In genomic region chr1:88683848-88684481, GRCh38 we compare ENCODE assay signal across 8 cellular contexts. TPM values are rescaled to one million over a fixed set of nuclear protein-coding genes. Genes with fewer than 3 reads are reported as not detected.
DNase-seq lines count a peak whose midpoint lies in the region; ATAC-seq and TF ChIP-seq lines count a peak whose summit lies in the region.

PKN2 (plus strand) TSS chr1:88684273; CDS start chr1:88684581, 308 bp downstream.

- peaks cover 2% of the 10 kb centered on the region for H3K27me3 Mint-ChIP-seq in activated CD4-positive, alpha-beta T cell treated with anti-CD3 and anti-CD28 coated beads, Interleukin-2, amount 10 ng/mL, durations not matched to agents 24 days and 14 days

- peak within 1 kb of the TSS; percentile 89 to 92 for H3K9ac ChIP-seq in colonic mucosa (ENCODE audit: low read depth in 2 of 2, low read length in 2 of 2)

- no peaks in the 10 kb centered on the region for H3K9me3 Mint-ChIP-seq in activated CD4-positive, alpha-beta T cell treated with anti-CD3 and anti-CD28 coated beads, Interleukin-2, amount 10 ng/mL, durations not matched to agents 24 days and 14 days

- peaks cover 3% of the 10 kb centered on the region for H3K36me3 Mint-ChIP-seq in activated CD4-positive, alpha-beta T cell treated with anti-CD3 and anti-CD28 coated beads, Interleukin-2, amount 10 ng/mL, durations not matched to agents 24 days and 14 days (ENCODE audit: low read depth)

- peak within 1 kb of the TSS; percentile 95 for H3K27ac Mint-ChIP-seq in activated CD4-positive, alpha-beta T cell treated with anti-CD3 and anti-CD28 coated beads, Interleukin-2, amount 10 ng/mL, durations not matched to agents 24 days and 14 days

- H3K27ac ChIP-seq in colonic mucosa (peak within 1 kb of the TSS; percentile 96), layer of hippocampus (ENCODE audit: low read depth, low read length) (peak within 1 kb of the TSS; percentile 82)

- H3K27me3 ChIP-seq in colonic mucosa (no peaks in the 10 kb centered on the region), layer of hippocampus (ENCODE audit: control insufficient read depth, insufficient read depth, low read length) (no peaks in the 10 kb centered on the region)

- peaks cover 23% of the 10 kb centered on the region for H3K4me1 Mint-ChIP-seq in activated CD4-positive, alpha-beta T cell treated with anti-CD3 and anti-CD28 coated beads, Interleukin-2, amount 10 ng/mL, durations not matched to agents 24 days and 14 days

- no peak for TF ChIP-seq CTCF in colonic mucosa (IDR thresholded peaks at IDR 0.05)

- H3K9me3 ChIP-seq in colonic mucosa: no peaks in the 10 kb centered on the region

- peak within 1 kb of the TSS; percentile 91 for H3K4me3 ChIP-seq in colonic mucosa

- DNase-seq in C1 segment of cervical spinal cord (lab: John Stamatoyannopoulos, UW): peak; percentile 74 to 97 (median 94)
- peak; percentile 96 for DNase-seq in NCI-H526 treated with DMSO at 0.1 percent for 48 hours (lab: John Stamatoyannopoulos, UW)
- DNase-seq in activated CD4-positive, alpha-beta T cell treated with anti-CD3 and anti-CD28 coated beads, Interleukin-2, amount 10 ng/mL, durations not matched to agents 24 days and 14 days: peak; percentile 99
- peak; percentile 98 for DNase-seq in colonic mucosa
- DNase-seq in stimulated activated CD4-positive, alpha-beta T cell treated with anti-CD3 and anti-CD28 coated beads, Interleukin-1b, Interleukin-23, amount 100 ng/mL, for 4 hours (ENCODE audit: low read depth in 2 of 2): peak; percentile 94 to 96

- peaks cover 7% of the 10 kb centered on the region for H3K4me1 ChIP-seq in colonic mucosa

- H3K4me3 Mint-ChIP-seq in activated CD4-positive, alpha-beta T cell treated with anti-CD3 and anti-CD28 coated beads, Interleukin-2, amount 10 ng/mL, durations not matched to agents 24 days and 14 days: peak within 1 kb of the TSS; percentile 86

- intact Hi-C loops in activated CD4-positive, alpha-beta T cell treated with anti-CD3 and anti-CD28 coated beads, Interleukin-2, amount 10 ng/mL, durations not matched to agents 24 days and 14 days (cut with micrococcal nuclease): loop anchor here (1.0 to 10.0 kb wide), 7 partner anchors 14 to 1357 kb away; partner anchors contain the start of genes GTF2B and LMO4
- intact Hi-C loops in colonic mucosa (cut with DNase I): no loop called here

- ATAC-seq in GM19328 (IDR thresholded peaks at IDR 0.05; ENCODE audit: unreplicated experiment) (peak; percentile 87), HG03520 (IDR thresholded peaks at IDR 0.05; ENCODE audit: unreplicated experiment) (peak; percentile 82)

- no peaks in the 10 kb centered on the region for H3K36me3 ChIP-seq in colonic mucosa

RNA-seq across cellular contexts. Expression of gene PKN2, which starts in this region (rescaled TPM):
- 24.1 and 25.1 TPM in 2 replicates for total RNA-seq in activated CD4-positive, alpha-beta T cell treated with anti-CD3 and anti-CD28 coated beads, Interleukin-2, amount 10 ng/mL, durations not matched to agents 24 days and 14 days
- 10 to 100 TPM; 41.1 to 60.5 TPM for total RNA-seq in colonic mucosa

Comparison
In these comparisons a context has a peak if more than half of its experiments do, and no peak if none do; other contexts are left out.
1. Peak in every context shown above with its lines: DNase-seq, ATAC-seq, H3K4me3 ChIP-seq and H3K27ac ChIP-seq.